In the genomic region with DNA sequence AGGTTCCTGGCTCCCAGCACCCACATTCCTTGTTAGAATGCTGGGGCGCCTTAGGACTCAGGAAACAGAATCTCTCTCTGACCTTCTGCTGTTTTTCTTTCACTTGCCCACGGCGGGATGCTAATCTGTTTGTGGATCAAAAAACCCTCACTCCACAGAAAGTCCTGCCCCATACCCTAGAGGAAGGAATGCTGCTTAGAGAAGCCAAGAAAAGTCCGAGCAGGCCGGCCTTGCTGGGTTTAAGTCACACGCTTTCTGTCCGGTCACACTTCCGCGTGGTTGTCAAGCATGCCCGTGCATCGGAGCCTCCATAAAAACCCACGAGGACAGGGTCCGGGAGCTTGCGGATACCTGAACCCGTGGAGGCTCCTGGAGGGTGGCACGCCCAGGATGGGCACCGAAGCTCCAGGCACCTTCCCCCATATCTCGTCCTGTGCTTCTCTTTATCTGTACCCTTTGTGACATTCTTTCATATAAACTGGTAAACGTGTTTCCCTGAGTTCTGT, we compare ENCODE assay signal across 15 cellular contexts.
"Had no signal": no experiment of that assay in that cellular context is flagged by ENCODE, and none has a peak within 500 bp of the region (broad histone marks: within the 10 kb centered on the region; RNA-seq: fewer than 3 reads in every experiment).

No MANE protein-coding gene starts in this region.

- H3K27ac ChIP-seq: cardiac muscle cell, esophagus squamous epithelium, sigmoid colon, tibial artery, vagina had no signal

- H3K27ac Mint-ChIP-seq: activated CD4-positive, alpha-beta memory T cell treated with anti-CD3 and anti-CD28 coated beads for 36 hours; activated CD4-positive, alpha-beta T cell treated with anti-CD3 and anti-CD28 coated beads for 36 hours; activated CD8-positive, alpha-beta memory T cell treated with anti-CD3 and anti-CD28 coated beads, Interleukin-2, amount 10 ng/mL, durations not matched to agents 7 days and 5 days; activated naive CD4-positive, alpha-beta T cell treated with anti-CD3 and anti-CD28 coated beads, Interleukin-2, amount 50 U/mL, for 24 hours; activated T-cell treated with anti-CD3 and anti-CD28 coated beads, Interleukin-2, amount 50 U/mL, for 24 hours; stimulated activated naive B cell treated with anti-CD40 and anti-IgM and Interleukin-4, amounts not matched to agents 10 μg/mL and 1 μg/mL and 100 μg/mL, for 72 hours had no signal

- H3K27me3 Mint-ChIP-seq: activated CD4-positive, alpha-beta memory T cell treated with anti-CD3 and anti-CD28 coated beads for 36 hours; activated CD4-positive, alpha-beta T cell treated with anti-CD3 and anti-CD28 coated beads for 36 hours; activated CD8-positive, alpha-beta memory T cell treated with anti-CD3 and anti-CD28 coated beads, Interleukin-2, amount 10 ng/mL, durations not matched to agents 7 days and 5 days; activated naive CD4-positive, alpha-beta T cell treated with anti-CD3 and anti-CD28 coated beads, Interleukin-2, amount 50 U/mL, for 24 hours; activated T-cell treated with anti-CD3 and anti-CD28 coated beads, Interleukin-2, amount 50 U/mL, for 24 hours; stimulated activated naive B cell treated with anti-CD40 and anti-IgM and Interleukin-4, amounts not matched to agents 10 μg/mL and 1 μg/mL and 100 μg/mL, for 72 hours had no signal

- ATAC-seq: activated CD4-positive, alpha-beta T cell treated with anti-CD3 and anti-CD28 coated beads for 36 hours; activated CD8-positive, alpha-beta memory T cell treated with anti-CD3 and anti-CD28 coated beads, Interleukin-2, amount 10 ng/mL, durations not matched to agents 7 days and 5 days; stimulated activated naive B cell treated with anti-CD40 and anti-IgM and Interleukin-4, amounts not matched to agents 10 μg/mL and 1 μg/mL and 100 μg/mL, for 72 hours had no signal

- H3K4me3 ChIP-seq: cardiac muscle cell, esophagus squamous epithelium, sigmoid colon, tibial artery, vagina had no signal

- FAIRE-seq: endothelial cell of umbilical vein had no signal

- H3K4me3 Mint-ChIP-seq: activated CD4-positive, alpha-beta memory T cell treated with anti-CD3 and anti-CD28 coated beads for 36 hours; activated CD4-positive, alpha-beta T cell treated with anti-CD3 and anti-CD28 coated beads for 36 hours; activated CD8-positive, alpha-beta memory T cell treated with anti-CD3 and anti-CD28 coated beads, Interleukin-2, amount 10 ng/mL, durations not matched to agents 7 days and 5 days; activated naive CD4-positive, alpha-beta T cell treated with anti-CD3 and anti-CD28 coated beads, Interleukin-2, amount 50 U/mL, for 24 hours; activated T-cell treated with anti-CD3 and anti-CD28 coated beads, Interleukin-2, amount 50 U/mL, for 24 hours; stimulated activated naive B cell treated with anti-CD40 and anti-IgM and Interleukin-4, amounts not matched to agents 10 μg/mL and 1 μg/mL and 100 μg/mL, for 72 hours had no signal

- H3K4me1 Mint-ChIP-seq: activated CD8-positive, alpha-beta memory T cell treated with anti-CD3 and anti-CD28 coated beads, Interleukin-2, amount 10 ng/mL, durations not matched to agents 7 days and 5 days had no signal

- H3K4me1 ChIP-seq: vagina had no signal

- H3K27me3 ChIP-seq: cardiac muscle cell, esophagus squamous epithelium, sigmoid colon, tibial artery, vagina had no signal

- H3K9me3 Mint-ChIP-seq: activated CD4-positive, alpha-beta memory T cell treated with anti-CD3 and anti-CD28 coated beads for 36 hours; activated naive CD4-positive, alpha-beta T cell treated with anti-CD3 and anti-CD28 coated beads, Interleukin-2, amount 50 U/mL, for 24 hours; activated T-cell treated with anti-CD3 and anti-CD28 coated beads, Interleukin-2, amount 50 U/mL, for 24 hours; stimulated activated naive B cell treated with anti-CD40 and anti-IgM and Interleukin-4, amounts not matched to agents 10 μg/mL and 1 μg/mL and 100 μg/mL, for 72 hours had no signal

- H3K36me3 ChIP-seq: cardiac muscle cell, esophagus squamous epithelium, sigmoid colon, tibial artery, vagina had no signal

- H3K36me3 Mint-ChIP-seq: activated CD4-positive, alpha-beta memory T cell treated with anti-CD3 and anti-CD28 coated beads for 36 hours; activated CD8-positive, alpha-beta memory T cell treated with anti-CD3 and anti-CD28 coated beads, Interleukin-2, amount 10 ng/mL, durations not matched to agents 7 days and 5 days had no signal

- H3K9me3 ChIP-seq: esophagus squamous epithelium, psoas muscle, sigmoid colon, tibial artery, vagina had no signal

- DNase-seq: activated CD4-positive, alpha-beta memory T cell treated with anti-CD3 and anti-CD28 coated beads for 36 hours; activated CD4-positive, alpha-beta T cell treated with anti-CD3 and anti-CD28 coated beads for 36 hours; activated CD8-positive, alpha-beta memory T cell treated with anti-CD3 and anti-CD28 coated beads, Interleukin-2, amount 10 ng/mL, durations not matched to agents 7 days and 5 days; activated T-cell treated with anti-CD3 and anti-CD28 coated beads, Interleukin-2, amount 50 U/mL, for 24 hours; esophagus squamous epithelium; psoas muscle; sigmoid colon; stimulated activated CD4-positive, alpha-beta T cell treated with anti-CD3 and anti-CD28 coated beads, Interleukin-12 subunit alpha, Interleukin-12 subunit beta, amount 100 ng/mL, for 4 hours; stimulated activated CD4-positive, alpha-beta T cell treated with anti-CD3 and anti-CD28 coated beads, Interleukin-2, amount 100 ng/mL, for 24 hours; stimulated activated naive B cell treated with anti-CD40 and anti-IgM and Interleukin-4, amounts not matched to agents 10 μg/mL and 1 μg/mL and 100 μg/mL, for 72 hours; tibial artery had no signal
